Comparison of ENCODE assay signal across 8 cellular contexts in the genomic region with DNA sequence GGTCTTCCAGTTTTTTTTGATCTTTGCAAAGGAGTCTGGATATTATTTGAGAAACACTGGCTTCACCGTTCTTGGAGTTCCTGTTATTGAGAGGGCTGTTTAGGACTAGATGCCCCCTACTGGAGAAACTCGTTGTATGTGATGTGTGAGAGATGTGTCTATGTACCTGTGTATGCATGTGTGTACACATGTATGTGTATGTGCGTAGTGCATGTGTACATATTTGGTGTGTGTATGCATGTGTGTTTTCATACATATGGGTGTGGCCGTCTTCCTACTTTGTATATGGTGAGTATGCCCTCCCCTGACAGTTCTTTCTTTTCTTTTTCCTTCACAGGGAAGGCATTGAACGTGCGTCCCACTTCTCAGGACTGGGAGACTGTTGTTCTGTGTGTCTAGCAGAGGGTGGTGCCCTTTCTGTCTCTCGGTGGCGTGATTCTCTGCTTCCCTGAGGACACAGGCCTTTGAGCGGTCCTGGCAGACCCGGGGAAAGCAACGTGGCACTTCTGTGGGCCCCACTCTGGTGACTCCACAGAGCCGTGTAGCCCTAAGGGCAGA. TPM values are rescaled to one million over a fixed set of nuclear protein-coding genes. Genes with fewer than 3 reads are reported as not detected.
A peak's percentile ranks its signal among the peaks of the same experiment; 100 is the strongest.
DNase-seq lines count a peak whose midpoint lies in the region; ATAC-seq and TF ChIP-seq lines count a peak whose summit lies in the region.

No MANE protein-coding gene starts in this region.

- peak; percentile 77 for TF ChIP-seq CTCF in CD8-positive, alpha-beta T cell (IDR thresholded peaks at IDR 0.05)
- TF ChIP-seq CTCF in LNCaP clone FGC (IDR thresholded peaks at IDR 0.05; ENCODE audit: control insufficient read depth, extremely low read depth, insufficient read depth) (peak; percentile 58), nephron (IDR thresholded peaks at IDR 0.05; ENCODE audit: unreplicated experiment in 3 of 3) (peak; percentile 48 to 61 (median 49))

- no peaks in the 10 kb centered on the region for H3K9me3 ChIP-seq in CD8-positive, alpha-beta T cell (ENCODE audit: low read length)

- H3K9me3 Mint-ChIP-seq in CD8-positive, alpha-beta T cell: no peaks in the 10 kb centered on the region
- no peaks in the 10 kb centered on the region for H3K9me3 Mint-ChIP-seq in nephron
- no peaks in the 10 kb centered on the region for H3K9me3 Mint-ChIP-seq in activated T-cell treated with anti-CD3 and anti-CD28 coated beads, Interleukin-2, amount 50 U/mL, for 24 hours

- H3K36me3 ChIP-seq in CD8-positive, alpha-beta T cell (ENCODE audit: insufficient read depth, low read length): no peaks in the 10 kb centered on the region

- no peaks in the 10 kb centered on the region for H3K4me1 ChIP-seq in CD8-positive, alpha-beta T cell (ENCODE audit: insufficient read depth, low read length)

- no peak overlapping the region for H3K27ac ChIP-seq in CD8-positive, alpha-beta T cell (ENCODE audit: low read depth, low read length)

- no peak overlapping the region for H3K4me3 Mint-ChIP-seq in CD8-positive, alpha-beta T cell
- H3K4me3 Mint-ChIP-seq in nephron: no peak overlapping the region
- H3K4me3 Mint-ChIP-seq in activated T-cell treated with anti-CD3 and anti-CD28 coated beads, Interleukin-2, amount 50 U/mL, for 24 hours: no peak overlapping the region

- intact Hi-C loops in CD8-positive, alpha-beta T cell (cut with DNase I, micrococcal nuclease): loop anchor here (1.0 to 10.0 kb wide), 5 partner anchors 11 to 647 kb away; a partner anchor contains a TSS

- TF ChIP-seq POLR2A in erythroblast (IDR thresholded peaks at IDR 0.05; ENCODE audit: low read length): no peak

- no peaks in the 10 kb centered on the region for H3K36me3 Mint-ChIP-seq in CD8-positive, alpha-beta T cell
- no peaks in the 10 kb centered on the region for H3K36me3 Mint-ChIP-seq in nephron (ENCODE audit: low read depth)
- H3K36me3 Mint-ChIP-seq in activated T-cell treated with anti-CD3 and anti-CD28 coated beads, Interleukin-2, amount 50 U/mL, for 24 hours (ENCODE audit: low read depth): no peaks in the 10 kb centered on the region

- POLR2A ChIA-PET in CD8-positive, alpha-beta T cell (lab: Charles Lee): no interaction called here

- H3K4me3 ChIP-seq in CD8-positive, alpha-beta T cell (ENCODE audit: low read depth, low read length): no peak overlapping the region
- no peak overlapping the region for H3K4me3 ChIP-seq in LNCaP clone FGC (ENCODE audit: low read depth, low read length)

- no peak overlapping the region for H3K27ac Mint-ChIP-seq in CD8-positive, alpha-beta T cell
- peak overlapping the region in 1 of 3 experiments; percentile 18 for H3K27ac Mint-ChIP-seq in nephron
- no peak overlapping the region for H3K27ac Mint-ChIP-seq in activated T-cell treated with anti-CD3 and anti-CD28 coated beads, Interleukin-2, amount 50 U/mL, for 24 hours

- H3K27me3 Mint-ChIP-seq in CD8-positive, alpha-beta T cell (ENCODE audit: low read depth): peaks cover 3% of the 10 kb centered on the region
- peaks cover 7% of the 10 kb centered on the region for H3K27me3 Mint-ChIP-seq in nephron (ENCODE audit: low read depth)
- no peaks in the 10 kb centered on the region for H3K27me3 Mint-ChIP-seq in activated T-cell treated with anti-CD3 and anti-CD28 coated beads, Interleukin-2, amount 50 U/mL, for 24 hours

- DNase-seq in CD8-positive, alpha-beta T cell: peak in 1 of 7 experiments; percentile 51
- DNase-seq in LNCaP clone FGC (ENCODE audit: low read depth) (peak; percentile 34), erythroblast (lab: John Stamatoyannopoulos, UW) (peak; percentile 53 to 71)
- DNase-seq in activated T-cell treated with anti-CD3 and anti-CD28 coated beads, Interleukin-2, amount 50 U/mL, for 24 hours: no peak

- peak; percentile 78 for ATAC-seq in CD8-positive, alpha-beta T cell
- ATAC-seq in GM18517 (IDR thresholded peaks at IDR 0.05; ENCODE audit: unreplicated experiment) (peak; percentile 70), SK-N-SH treated with all-trans-retinoic acid at 6 μM for 48 hours (peak; percentile 79), GM18870 (IDR thresholded peaks at IDR 0.05; ENCODE audit: unreplicated experiment) (no peak)

- CTCF ChIA-PET in CD8-positive, alpha-beta T cell (lab: Charles Lee): interaction anchor here (0.8 to 13.6 kb wide), 6 partner anchors 10 to 66 kb away, joined by 3 to 272 read pairs (median 6); a partner anchor contains a TSS

- H3K4me1 Mint-ChIP-seq in CD8-positive, alpha-beta T cell (ENCODE audit: low read depth): peaks cover 6% of the 10 kb centered on the region
- peaks cover 8% of the 10 kb centered on the region for H3K4me1 Mint-ChIP-seq in nephron
- peaks cover 3% of the 10 kb centered on the region for H3K4me1 Mint-ChIP-seq in activated T-cell treated with anti-CD3 and anti-CD28 coated beads, Interleukin-2, amount 50 U/mL, for 24 hours (ENCODE audit: low read depth)

- no peaks in the 10 kb centered on the region for H3K27me3 ChIP-seq in CD8-positive, alpha-beta T cell (ENCODE audit: insufficient read depth, low read length)

TF ChIP-seq in SK-N-SH treated with all-trans-retinoic acid at 6 μM for 48 hours, 23 proteins besides CTCF, POLR2A, EP300 and RAD21:
- no peak for TF ChIP-seq ZNF70 (CRISPR knock-in tag; IDR thresholded peaks at IDR 0.05)

RNA-seq across cellular contexts. Expression of a gene that starts 3.0 kb away (rescaled TPM):
- not detected for total RNA-seq in CD8-positive, alpha-beta T cell

RNA-seq across cellular contexts. Expression of a gene that starts 11.5 kb away (rescaled TPM):
- total RNA-seq in CD8-positive, alpha-beta T cell: under 1 TPM; 0.47 to 0.95 TPM

RNA-seq across cellular contexts. Expression of a gene that starts 23.4 kb away (rescaled TPM):
- not detected for total RNA-seq in CD8-positive, alpha-beta T cell

RNA-seq across cellular contexts. Expression of a gene that starts 29.9 kb away (rescaled TPM):
- total RNA-seq in CD8-positive, alpha-beta T cell: 1 to 10 TPM; 1.6 to 1.7 TPM
